ENCODE assay signal across 23 cellular contexts in genomic region chr7:50650057-50650664, GRCh38.
"Had no signal": no experiment of that assay in that cellular context is flagged by ENCODE, and none has a peak within 500 bp of the region (broad histone marks: within the 10 kb centered on the region; RNA-seq: fewer than 3 reads in every experiment).

No MANE protein-coding gene starts in this region.

- H3K27ac Mint-ChIP-seq: activated CD8-positive, alpha-beta T cell treated with anti-CD3 and anti-CD28 coated beads, Interleukin-2, amount 10 ng/mL, durations not matched to agents 7 days and 5 days; activated naive CD4-positive, alpha-beta T cell treated with anti-CD3 and anti-CD28 coated beads, Interleukin-2, amount 10 ng/mL, durations not matched to agents 7 days and 5 days; natural killer cell; stimulated activated naive CD8-positive, alpha-beta T cell treated with anti-CD3 and anti-CD28 coated beads, Interleukin-15, Interleukin-2, amounts not matched to agents 100 ng/mL and 50 ng/mL, for 24 hours; T-cell had no signal

- H3K4me1 Mint-ChIP-seq: natural killer cell had no signal

- H3K4me3 ChIP-seq: cardiac muscle cell, esophagus squamous epithelium, gastroesophageal sphincter, lung, pancreas, psoas muscle, right atrium auricular region, spleen, thyroid gland had no signal

- ATAC-seq: activated CD8-positive, alpha-beta T cell treated with anti-CD3 and anti-CD28 coated beads, Interleukin-2, amount 10 ng/mL, durations not matched to agents 7 days and 5 days; gastroesophageal sphincter; natural killer cell; pancreas; psoas muscle; T-cell had no signal

- DNase-seq: activated CD4-positive, alpha-beta T cell treated with anti-CD3 and anti-CD28 coated beads for 1 hour; activated CD4-positive, alpha-beta T cell treated with anti-CD3 and anti-CD28 coated beads, Interleukin-2, amount 50 U/mL, for 1 hour; activated CD8-positive, alpha-beta T cell treated with anti-CD3 and anti-CD28 coated beads, Interleukin-2, amount 10 ng/mL, durations not matched to agents 7 days and 5 days; activated naive CD4-positive, alpha-beta T cell treated with anti-CD3 and anti-CD28 coated beads, Interleukin-2, amount 10 ng/mL, durations not matched to agents 7 days and 5 days; amygdala; dermis blood vessel endothelial cell; effector memory CD4-positive, alpha-beta T cell; esophagus squamous epithelium; kidney; midbrain; natural killer cell; pancreas; psoas muscle; spleen; stimulated activated CD4-positive, alpha-beta T cell treated with anti-CD3 and anti-CD28 coated beads, Interleukin-4, amount 100 ng/mL, for 4 hours; substantia nigra; T-cell; thyroid gland had no signal

- H3K27me3 Mint-ChIP-seq: stimulated activated naive CD8-positive, alpha-beta T cell treated with anti-CD3 and anti-CD28 coated beads, Interleukin-15, Interleukin-2, amounts not matched to agents 100 ng/mL and 50 ng/mL, for 24 hours; T-cell had no signal

- H3K4me3 Mint-ChIP-seq: activated CD8-positive, alpha-beta T cell treated with anti-CD3 and anti-CD28 coated beads, Interleukin-2, amount 10 ng/mL, durations not matched to agents 7 days and 5 days; activated naive CD4-positive, alpha-beta T cell treated with anti-CD3 and anti-CD28 coated beads, Interleukin-2, amount 10 ng/mL, durations not matched to agents 7 days and 5 days; natural killer cell; stimulated activated naive CD8-positive, alpha-beta T cell treated with anti-CD3 and anti-CD28 coated beads, Interleukin-15, Interleukin-2, amounts not matched to agents 100 ng/mL and 50 ng/mL, for 24 hours; T-cell had no signal

- H3K36me3 Mint-ChIP-seq: activated naive CD4-positive, alpha-beta T cell treated with anti-CD3 and anti-CD28 coated beads, Interleukin-2, amount 10 ng/mL, durations not matched to agents 7 days and 5 days; natural killer cell; T-cell had no signal

- H3K9me3 Mint-ChIP-seq: activated naive CD4-positive, alpha-beta T cell treated with anti-CD3 and anti-CD28 coated beads, Interleukin-2, amount 10 ng/mL, durations not matched to agents 7 days and 5 days; natural killer cell; stimulated activated naive CD8-positive, alpha-beta T cell treated with anti-CD3 and anti-CD28 coated beads, Interleukin-15, Interleukin-2, amounts not matched to agents 100 ng/mL and 50 ng/mL, for 24 hours; T-cell had no signal
